In genomic region chr1:205344010-205344808, GRCh38 we compare ENCODE assay signal across 8 cellular contexts. TPM values are rescaled to one million over a fixed set of nuclear protein-coding genes. Genes with fewer than 3 reads are reported as not detected.
DNase-seq lines count a peak whose midpoint lies in the region; ATAC-seq, FAIRE-seq and TF ChIP-seq lines count a peak whose summit lies in the region.

No MANE protein-coding gene starts in this region.

- POLR2A ChIA-PET in GM10248 (lab: Yijun Ruan, JAX): no interaction called here

- H3K27ac ChIP-seq in psoas muscle: no peak overlapping the region

- CTCF ChIA-PET in GM10248 (lab: Yijun Ruan, JAX): interaction anchor here (1.0 to 2.1 kb wide), 2 partner anchors 10 to 71 kb away, joined by 3 to 11 read pairs; no protein-coding TSS in a partner anchor

- FAIRE-seq in H54 (lab: Jason Lieb, UNC): no peak

- H3K4me3 ChIP-seq in psoas muscle: peak overlapping the region; percentile 63

- ATAC-seq in Right ventricle myocardium superior (ENCODE audit: poor library complexity) (peak; percentile 37), psoas muscle (peak; percentile 40 to 62 (median 52)), GM21825 (IDR thresholded peaks at IDR 0.05; ENCODE audit: unreplicated experiment) (no peak)

- no peak for TF ChIP-seq CTCF in psoas muscle (IDR thresholded peaks at IDR 0.05)
- TF ChIP-seq CTCF in GM10248 (IDR thresholded peaks at IDR 0.05; ENCODE audit: control extremely low read depth, extremely low read depth, low read depth, missing control alignments): no peak

- intact Hi-C loops in Right ventricle myocardium superior (cut with DNase I): no loop called here
- intact Hi-C loops in psoas muscle (cut with DNase I): no loop called here

- H3K9me3 ChIP-seq in psoas muscle: no peaks in the 10 kb centered on the region

- DNase-seq in CD1c-positive myeloid dendritic cell (ENCODE audit: extremely low spot score): peak; percentile 46
- peak; percentile 33 for DNase-seq in NCI-H510A (lab: John Stamatoyannopoulos, UW)
- peak; percentile 21 for DNase-seq in activated effector memory CD4-positive, alpha-beta T cell treated with Interleukin-2 at 50 U/mL for 16 hours
- DNase-seq in Right ventricle myocardium superior: peak; percentile 45
- peak; percentile 30 to 54 for DNase-seq in psoas muscle
- DNase-seq in GM10248 (ENCODE audit: extremely low spot score): no peak
- no peak for DNase-seq in H54 (ENCODE audit: insufficient read length, low spot score)

- H3K36me3 ChIP-seq in psoas muscle (ENCODE audit: insufficient read depth in 1 of 2, low read depth in 1 of 2): no peaks in the 10 kb centered on the region

- WGBS in psoas muscle, 3 donors: 7 to 10% (median 10%) methylated on average over 38 to 63 of the region's 63 CpGs

- H3K27me3 ChIP-seq in psoas muscle (ENCODE audit: insufficient read depth in 3 of 3, low read length in 2 of 3): peaks cover 0 to 46% (median 14%) of the 10 kb centered on the region in 3 donors

- H3K4me1 ChIP-seq in psoas muscle: peaks cover 12% of the 10 kb centered on the region

- no peak for TF ChIP-seq POLR2A in H54 (IDR thresholded peaks at IDR 0.05; ENCODE audit: low read depth, low read length)

RNA-seq across cellular contexts. Expression of gene KLHDC8A, which starts 12.5 kb away (rescaled TPM):
- total RNA-seq in Right ventricle myocardium superior: 0.24 TPM
- total RNA-seq in psoas muscle: not detected
- polyA plus RNA-seq in psoas muscle: under 1 TPM; 0.01 to 0.24 (median 0.03) TPM

RNA-seq across cellular contexts. Expression of gene NUAK2, which starts 22.7 kb away (rescaled TPM):
- 1.2 TPM for total RNA-seq in Right ventricle myocardium superior
- 1 to 10 TPM in 3 of 4 donors, under 1 TPM in 1; 0.55 to 1.3 (median 1.2) TPM for total RNA-seq in psoas muscle
- under 1 TPM; 0.20 to 0.48 (median 0.22) TPM for polyA plus RNA-seq in psoas muscle

Comparison
In these comparisons a context has a peak if more than half of its experiments do, and no peak if none do; other contexts are left out.
1. DNase-seq: peak in CD1c-positive myeloid dendritic cell (single experiment), NCI-H510A (single experiment), activated effector memory CD4-positive, alpha-beta T cell treated with Interleukin-2 at 50 U/mL for 16 hours (single experiment), Right ventricle myocardium superior (single experiment) and psoas muscle (2 of 2); none in GM10248 (single experiment) and H54 (single experiment).